In the genomic region with DNA sequence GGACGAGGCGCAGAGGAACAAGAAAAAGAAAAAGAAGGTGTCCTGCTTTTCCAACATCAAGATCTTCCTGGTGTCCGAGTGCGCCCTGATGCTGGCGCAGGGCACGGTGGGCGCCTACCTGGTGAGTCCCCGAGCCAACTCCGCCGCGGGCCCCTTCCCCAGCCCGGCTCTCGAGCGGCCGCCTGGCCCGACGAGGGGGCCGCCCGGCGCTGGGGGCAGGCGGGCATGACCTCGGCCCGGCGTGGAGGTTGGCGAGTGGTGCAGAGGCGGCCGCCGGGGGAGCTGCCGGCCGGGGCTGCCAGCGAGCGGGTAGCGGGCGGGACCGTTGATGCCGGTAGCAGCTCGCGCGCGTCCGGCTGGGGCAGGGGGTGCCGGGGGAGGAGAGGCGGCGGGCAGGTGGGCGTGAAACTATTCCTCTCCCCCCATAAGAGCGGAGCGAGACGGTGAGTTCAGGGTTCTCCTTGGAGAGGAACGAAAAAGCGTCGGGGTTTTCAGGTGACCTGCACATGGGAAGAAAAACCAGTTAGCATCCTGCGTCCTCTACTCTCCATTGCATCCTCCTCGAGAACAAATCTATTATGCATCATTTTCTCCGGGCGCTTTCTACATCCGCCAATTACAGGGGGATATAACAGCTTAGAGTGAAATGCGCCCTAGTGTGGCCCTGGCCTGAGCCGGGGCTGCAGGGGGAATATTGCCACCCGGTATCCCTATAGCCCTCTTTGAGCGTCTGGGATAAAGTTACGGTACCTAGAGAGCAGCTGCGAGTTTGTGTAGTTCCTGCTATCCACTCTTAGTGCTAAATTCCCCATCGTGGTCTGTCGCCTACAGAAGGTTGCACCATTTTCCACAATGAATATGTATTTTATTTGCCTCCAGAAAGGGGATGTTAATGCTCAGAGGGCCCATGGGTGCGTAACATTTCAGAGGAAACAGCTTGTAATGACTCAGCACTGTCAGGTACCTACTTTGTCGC, we compare ENCODE assay signal across 9 cellular contexts. TPM values are rescaled to one million over a fixed set of nuclear protein-coding genes. Genes with fewer than 3 reads are reported as not detected.
DNase-seq lines count a peak whose midpoint lies in the region; ATAC-seq, FAIRE-seq and TF ChIP-seq lines count a peak whose summit lies in the region.
"Had no signal": no experiment of that assay in that cellular context is flagged by ENCODE, and none has a peak within 500 bp of the region (broad histone marks: within the 10 kb centered on the region; RNA-seq: fewer than 3 reads in every experiment).

No MANE protein-coding gene starts in this region.

- 2 to 7% (median 3%) methylated on average over 43 to 66 of the region's 66 CpGs for WGBS in heart left ventricle, 4 donors
- 5 to 6% methylated on average over 64 to 66 of the region's 66 CpGs for WGBS in pancreas, 2 donors

- DNase-seq in NCI-H1092 treated with DMSO at 0.1 percent for 48 hours (lab: John Stamatoyannopoulos, UW), result peak; percentile 39
- no peak for DNase-seq in NCI-H1092 (lab: John Stamatoyannopoulos, UW)
- DNase-seq in RWPE2 (ENCODE audit: low spot score), result no peak
- DNase-seq in activated naive CD8-positive, alpha-beta T cell treated with anti-CD3 and anti-CD28 coated beads, Interleukin-2, amount 10 ng/mL, durations not matched to agents 7 days and 5 days, result peak; percentile 71
- DNase-seq in heart left ventricle, result peak; percentile 58 to 86 (median 62)
- peak; percentile 13 to 76 (median 42) for DNase-seq in pancreas
- no peak for DNase-seq in SHP77 treated with DMSO at 0.1 percent for 48 hours (lab: John Stamatoyannopoulos, UW)

- peaks cover 36% of the 10 kb centered on the region for H3K4me1 ChIP-seq in RWPE2 (ENCODE audit: insufficient read depth, poor library complexity, severe bottlenecking)
- H3K4me1 ChIP-seq in heart left ventricle, result peaks cover 15 to 78% (median 58%) of the 10 kb centered on the region in 12 donors
- peaks cover 0 to 6% (median 5%) of the 10 kb centered on the region in 3 donors for H3K4me1 ChIP-seq in pancreas

- H3K36me3 Mint-ChIP-seq in activated naive CD8-positive, alpha-beta T cell treated with anti-CD3 and anti-CD28 coated beads, Interleukin-2, amount 10 ng/mL, durations not matched to agents 7 days and 5 days, result peaks cover 7% of the 10 kb centered on the region

- intact Hi-C loops in heart left ventricle (cut with DNase I), result loop anchor here (1.0 to 10.0 kb wide), 23 partner anchors 13 to 552 kb away; no protein-coding TSS in a partner anchor
- intact Hi-C loops in pancreas (cut with DNase I), result no loop called here

- H3K4me3 ChIP-seq in RWPE2 (ENCODE audit: severe bottlenecking) (peak overlapping the region; percentile 97), heart left ventricle (peak overlapping the region; percentile 42 to 95 (median 80)), pancreas (peak overlapping the region; percentile 38 to 69 (median 53))

- peak; percentile 49 for ATAC-seq in RWPE2 (ENCODE audit: low read depth)
- ATAC-seq in activated naive CD8-positive, alpha-beta T cell treated with anti-CD3 and anti-CD28 coated beads, Interleukin-2, amount 10 ng/mL, durations not matched to agents 7 days and 5 days (ENCODE audit: low read depth), result peak; percentile 20
- peak in 3 of 4 donors; percentile 34 to 59 (median 49) for ATAC-seq in heart left ventricle
- peak; percentile 29 to 54 (median 41) for ATAC-seq in pancreas
- ATAC-seq in HG02678 (IDR thresholded peaks at IDR 0.05; ENCODE audit: unreplicated experiment), result no peak

- no peak for FAIRE-seq in pancreas (lab: Jason Lieb, UNC)
- FAIRE-seq: A204.1 had no signal

- peaks cover 3% of the 10 kb centered on the region for H3K27me3 Mint-ChIP-seq in activated naive CD8-positive, alpha-beta T cell treated with anti-CD3 and anti-CD28 coated beads, Interleukin-2, amount 10 ng/mL, durations not matched to agents 7 days and 5 days

- POLR2A ChIA-PET in activated naive CD8-positive, alpha-beta T cell treated with anti-CD3 and anti-CD28 coated beads, Interleukin-2, amount 10 ng/mL, durations not matched to agents 7 days and 5 days (lab: Charles Lee), result interaction anchor here (0.7 to 2.4 kb wide), 9 partner anchors 10 to 596 kb away, joined by 3 to 13 read pairs (median 4); no protein-coding TSS in a partner anchor

- no peaks in the 10 kb centered on the region for H3K27me3 ChIP-seq in RWPE2 (ENCODE audit: insufficient read depth, poor library complexity, severe bottlenecking)
- no peaks in the 10 kb centered on the region for H3K27me3 ChIP-seq in heart left ventricle
- H3K27me3 ChIP-seq in pancreas, result no peaks in the 10 kb centered on the region

- H3K4me1 Mint-ChIP-seq in activated naive CD8-positive, alpha-beta T cell treated with anti-CD3 and anti-CD28 coated beads, Interleukin-2, amount 10 ng/mL, durations not matched to agents 7 days and 5 days, result peaks cover 57% of the 10 kb centered on the region

- peak overlapping the region; percentile 47 for H3K27ac Mint-ChIP-seq in activated naive CD8-positive, alpha-beta T cell treated with anti-CD3 and anti-CD28 coated beads, Interleukin-2, amount 10 ng/mL, durations not matched to agents 7 days and 5 days

- TF ChIP-seq CTCF in RWPE2 (IDR thresholded peaks at IDR 0.05; ENCODE audit: poor library complexity, severe bottlenecking) (no peak), heart left ventricle (IDR thresholded peaks at IDR 0.05) (peak in 7 of 12 donors; percentile 8 to 40 (median 19)), pancreas (IDR thresholded peaks at IDR 0.05) (peak in 1 of 4 donors; percentile 10)

- no peaks in the 10 kb centered on the region for H3K9me3 Mint-ChIP-seq in activated naive CD8-positive, alpha-beta T cell treated with anti-CD3 and anti-CD28 coated beads, Interleukin-2, amount 10 ng/mL, durations not matched to agents 7 days and 5 days

- peak overlapping the region; percentile 79 for H3K27ac ChIP-seq in RWPE2 (ENCODE audit: poor library complexity, severe bottlenecking)
- peak overlapping the region; percentile 85 to 99 (median 98) for H3K27ac ChIP-seq in heart left ventricle
- H3K27ac ChIP-seq in pancreas, result peak overlapping the region in 3 of 4 donors; percentile 75 to 85 (median 76)

- H3K36me3 ChIP-seq in RWPE2 (ENCODE audit: low read depth), result no peaks in the 10 kb centered on the region
- H3K36me3 ChIP-seq in heart left ventricle, result peaks cover 0 to 8% (median 0%) of the 10 kb centered on the region in 9 donors
- no peaks in the 10 kb centered on the region for H3K36me3 ChIP-seq in pancreas

- H3K4me3 Mint-ChIP-seq in activated naive CD8-positive, alpha-beta T cell treated with anti-CD3 and anti-CD28 coated beads, Interleukin-2, amount 10 ng/mL, durations not matched to agents 7 days and 5 days, result peak overlapping the region; percentile 85

- H3K9me3 ChIP-seq in RWPE2 (ENCODE audit: severe bottlenecking) (no peaks in the 10 kb centered on the region), heart left ventricle (no peaks in the 10 kb centered on the region), pancreas (no peaks in the 10 kb centered on the region)

- no peak for TF ChIP-seq POLR2A in heart left ventricle (IDR thresholded peaks at IDR 0.05)

RNA-seq across cellular contexts. Expression of gene SLCO3A1, which starts 0.7 kb away (rescaled TPM):
- total RNA-seq in activated naive CD8-positive, alpha-beta T cell treated with anti-CD3 and anti-CD28 coated beads, Interleukin-2, amount 10 ng/mL, durations not matched to agents 7 days and 5 days, result 10 to 100 TPM; 29.2 to 29.5 TPM
- 10 to 100 TPM; 26.3 to 64.2 (median 50.2) TPM for total RNA-seq in heart left ventricle
- polyA plus RNA-seq in heart left ventricle, result 10 to 100 TPM; 38.9 to 59.6 TPM
- total RNA-seq in pancreas, result 10 to 100 TPM in 1 of 6 donors, 1 to 10 TPM in 5; 3.4 to 15.5 (median 4.2) TPM
- 1 to 10 TPM; 8.6 to 9.4 TPM for polyA plus RNA-seq in pancreas

Comparison
In these comparisons a context has a peak if more than half of its experiments do, and no peak if none do; other contexts are left out.
1. DNase-seq: peak in NCI-H1092 treated with DMSO at 0.1 percent for 48 hours (single experiment), activated naive CD8-positive, alpha-beta T cell treated with anti-CD3 and anti-CD28 coated beads, Interleukin-2, amount 10 ng/mL, durations not matched to agents 7 days and 5 days (single experiment), heart left ventricle (5 of 5) and pancreas (6 of 6); none in NCI-H1092 (single experiment), RWPE2 (single experiment) and SHP77 treated with DMSO at 0.1 percent for 48 hours (single experiment).
2. intact Hi-C loops: an anchor here in heart left ventricle (1.0 to 10.0 kb wide); none called in pancreas.
3. Peak in every context shown above with its lines, with median percentiles within 50 percentile points of each other: H3K27ac ChIP-seq and H3K4me3 ChIP-seq.